In genomic region chr1:31487143-31487542, GRCh38 we compare ENCODE assay signal across 1 cellular context.
TF ChIP-seq lines count a peak whose summit lies in the region.

No MANE protein-coding gene starts in this region.

TF ChIP-seq in K562, 482 proteins besides CTCF, POLR2A, EP300 and RAD21:
- TF ChIP-seq HOMEZ (CRISPR knock-in tag; IDR thresholded peaks at IDR 0.05) (no peak), SMAD3 (CRISPR knock-in tag; conservative IDR thresholded peaks at IDR 0.05) (no peak), TFAP4 (CRISPR knock-in tag; IDR thresholded peaks at IDR 0.05; ENCODE audit: borderline replicate concordance) (no peak), MYBL2 (IDR thresholded peaks at IDR 0.05; ENCODE audit: low read depth) (peak; percentile 9; the same call in 1 of the 2 replicates), MYBL2 (CRISPR knock-in tag; IDR thresholded peaks at IDR 0.05; ENCODE audit: borderline replicate concordance) (no peak), FOXM1 (IDR thresholded peaks at IDR 0.05; ENCODE audit: low read depth) (peak; percentile 51), FOXM1 (CRISPR knock-in tag; IDR thresholded peaks at IDR 0.05; ENCODE audit: low read depth) (no peak), GTF3C2 (IDR thresholded peaks at IDR 0.05; ENCODE audit: borderline replicate concordance, extremely low read depth, insufficient read length) (no peak), KDM2B (CRISPR knock-in tag; IDR thresholded peaks at IDR 0.05) (no peak), ZNF785 (CRISPR knock-in tag; IDR thresholded peaks at IDR 0.05) (no peak), ZNF175 (CRISPR knock-in tag; IDR thresholded peaks at IDR 0.05; ENCODE audit: low read depth) (no peak), PCBP2 (IDR thresholded peaks at IDR 0.05; ENCODE audit: low read depth, low read length, poor library complexity, severe bottlenecking) (no peak), MCM3 (IDR thresholded peaks at IDR 0.05) (no peak), ZNF224 (CRISPR knock-in tag; IDR thresholded peaks at IDR 0.05) (no peak), HSF4 (CRISPR knock-in tag; IDR thresholded peaks at IDR 0.05; ENCODE audit: borderline replicate concordance) (no peak), MCM7 (IDR thresholded peaks at IDR 0.05) (no peak), SMARCC2 (IDR thresholded peaks at IDR 0.05; ENCODE audit: low read depth) (no peak), RCOR1 (IDR thresholded peaks at IDR 0.05; ENCODE audit: borderline replicate concordance in 1 of 2, low read depth in 2 of 2, low read length in 2 of 2) (no peak), BCOR (IDR thresholded peaks at IDR 0.05) (no peak), ZNF318 (IDR thresholded peaks at IDR 0.05; ENCODE audit: borderline replicate concordance in 1 of 2, low read depth in 1 of 2) (peak in 1 of 2 experiments; percentile 73; a peak in 2 of 4 replicates), ZBTB40 (IDR thresholded peaks at IDR 0.05) (peak; percentile 60), ZBTB40 (CRISPR knock-in tag; IDR thresholded peaks at IDR 0.05) (no peak), USF2 (CRISPR knock-in tag; IDR thresholded peaks at IDR 0.05) (no peak), CBX3 (IDR thresholded peaks at IDR 0.05; ENCODE audit: borderline replicate concordance in 1 of 2, low read length in 2 of 2) (no peak), ZNF324 (CRISPR knock-in tag; IDR thresholded peaks at IDR 0.05) (no peak), HMG20B (CRISPR knock-in tag; IDR thresholded peaks at IDR 0.05) (no peak), FOXK2 (conservative IDR thresholded peaks at IDR 0.05 in 1 of 2, IDR thresholded peaks at IDR 0.05 in 1 of 2; ENCODE audit: low read depth in 2 of 2) (peak; percentile 25 to 26; a peak in 1 of 4 replicates), FOSL1 (tag; conservative IDR thresholded peaks at IDR 0.05) (peak; percentile 48; the same call in 1 of the 2 replicates), GABPA (tag; conservative IDR thresholded peaks at IDR 0.05; ENCODE audit: low read depth) (no peak), ZNF77 (CRISPR knock-in tag; IDR thresholded peaks at IDR 0.05) (no peak), POLR2B (IDR thresholded peaks at IDR 0.05; ENCODE audit: low read depth, partially characterized antibody) (no peak), MEIS2 (IDR thresholded peaks at IDR 0.05; ENCODE audit: partially characterized antibody) (no peak), BRD4 (IDR thresholded peaks at IDR 0.05) (no peak)
